In genomic region chr1:31570906-31571305, GRCh38 we compare ENCODE assay signal across 18 cellular contexts. TPM values are rescaled to one million over a fixed set of nuclear protein-coding genes. Genes with fewer than 3 reads are reported as not detected.
"Had no signal": no experiment of that assay in that cellular context is flagged by ENCODE, and none has a peak within 500 bp of the region (broad histone marks: within the 10 kb centered on the region; RNA-seq: fewer than 3 reads in every experiment).

No MANE protein-coding gene starts in this region.

- H3K9me3 ChIP-seq: colonic mucosa, ovary, tibial nerve had no signal

- DNase-seq: activated CD4-positive, alpha-beta T cell treated with anti-CD3 and anti-CD28 coated beads for 4 hours; activated CD8-positive, alpha-beta memory T cell treated with anti-CD3 and anti-CD28 coated beads, Interleukin-2, amount 50 U/mL, for 4 hours; activated CD8-positive, alpha-beta T cell treated with anti-CD3 and anti-CD28 coated beads for 36 hours; activated naive CD4-positive, alpha-beta T cell treated with Interleukin-2 at 50 U/mL for 16 hours; activated naive CD8-positive, alpha-beta T cell treated with anti-CD3 and anti-CD28 coated beads, Interleukin-2, amount 50 U/mL, for 24 hours; activated T-cell treated with anti-CD3 and anti-CD28 coated beads, Interleukin-2, amount 50 U/mL, for 72 hours; effector CD4-positive, alpha-beta T cell; left ventricle myocardium superior; mesendoderm; ovary; stimulated activated CD4-positive, alpha-beta T cell treated with anti-CD3 and anti-CD28 coated beads, Interleukin-4, amount 100 ng/mL, for 1 hour; WERI-Rb-1 had no signal

- H3K4me3 ChIP-seq: colonic mucosa, ovary, tibial nerve had no signal

- ATAC-seq: activated CD8-positive, alpha-beta T cell treated with anti-CD3 and anti-CD28 coated beads for 36 hours; activated naive CD8-positive, alpha-beta T cell treated with anti-CD3 and anti-CD28 coated beads, Interleukin-2, amount 50 U/mL, for 24 hours; activated T-cell treated with anti-CD3 and anti-CD28 coated beads, Interleukin-2, amount 50 U/mL, for 72 hours; left ventricle myocardium superior had no signal

- H3K27ac ChIP-seq: colonic mucosa, ovary, tibial nerve had no signal

- H3K27me3 ChIP-seq: colonic mucosa, ovary, tibial nerve had no signal

- H3K36me3 ChIP-seq: colonic mucosa, ovary, tibial nerve, WERI-Rb-1 had no signal

RNA-seq across cellular contexts. Expression of gene TINAGL1, which starts 5.4 kb away (rescaled TPM):
- total RNA-seq: activated CD8-positive, alpha-beta T cell treated with anti-CD3 and anti-CD28 coated beads for 36 hours; activated T-cell treated with anti-CD3 and anti-CD28 coated beads, Interleukin-2, amount 50 U/mL, for 72 hours; neural crest cell had no signal

RNA-seq across cellular contexts. Expression of gene HCRTR1, which starts 46.6 kb away (rescaled TPM):
- total RNA-seq: activated CD8-positive, alpha-beta T cell treated with anti-CD3 and anti-CD28 coated beads for 36 hours; activated T-cell treated with anti-CD3 and anti-CD28 coated beads, Interleukin-2, amount 50 U/mL, for 72 hours; cardiac septum; colonic mucosa; fibroblast of lung; kidney epithelial cell; neural crest cell; ovary had no signal
- polyA plus RNA-seq: fibroblast of lung, ovary had no signal
